8 cellular contexts compared by ENCODE assay signal in genomic region chr15:57537072-57537471, GRCh38. TPM values are rescaled to one million over a fixed set of nuclear protein-coding genes. Genes with fewer than 3 reads are reported as not detected.
DNase-seq lines count a peak whose midpoint lies in the region; ATAC-seq and TF ChIP-seq lines count a peak whose summit lies in the region.

No MANE protein-coding gene starts in this region.

- H3K36me3 ChIP-seq in BLaER1 treated with 17β-estradiol and CSF1 and Interleukin-3, amounts not matched to agents 10 nM and 100 nM = no peaks in the 10 kb centered on the region

- TF ChIP-seq CTCF in astrocyte of the spinal cord (IDR thresholded peaks at IDR 0.05; ENCODE audit: low read depth, low read length) (no peak), glutamatergic neuron (IDR thresholded peaks at IDR 0.05; ENCODE audit: partially characterized antibody, unreplicated experiment) (no peak)

- H3K4me3 Mint-ChIP-seq in glutamatergic neuron (ENCODE audit: unreplicated experiment) = no peak overlapping the region

- no peaks in the 10 kb centered on the region for H3K27me3 ChIP-seq in BLaER1 treated with 17β-estradiol and CSF1 and Interleukin-3, amounts not matched to agents 10 nM and 100 nM

- H3K27me3 Mint-ChIP-seq in glutamatergic neuron (ENCODE audit: unreplicated experiment) = peaks cover 9% of the 10 kb centered on the region

- no peaks in the 10 kb centered on the region for H4K20me1 ChIP-seq in BLaER1 treated with 17β-estradiol and CSF1 and Interleukin-3, amounts not matched to agents 10 nM and 100 nM

- peak overlapping the region; percentile 37 to 79 (median 61) for H3K4me2 ChIP-seq in BLaER1 treated with 17β-estradiol and CSF1 and Interleukin-3, amounts not matched to agents 10 nM and 100 nM

- peaks cover 17% of the 10 kb centered on the region for H3K4me1 Mint-ChIP-seq in glutamatergic neuron (ENCODE audit: low read depth, unreplicated experiment)

- peaks cover 14% of the 10 kb centered on the region for H3K9me3 Mint-ChIP-seq in glutamatergic neuron (ENCODE audit: unreplicated experiment)

- H3K4me1 ChIP-seq in BLaER1 treated with 17β-estradiol and CSF1 and Interleukin-3, amounts not matched to agents 10 nM and 100 nM = peaks cover 42 to 57% (median 49%) of the 10 kb centered on the region in 10 experiments

- H3K27ac Mint-ChIP-seq in glutamatergic neuron (ENCODE audit: unreplicated experiment) = no peak overlapping the region

- ATAC-seq in HG02938 (IDR thresholded peaks at IDR 0.05; ENCODE audit: unreplicated experiment) (no peak), HG03439 (IDR thresholded peaks at IDR 0.05; ENCODE audit: unreplicated experiment) (no peak), GM18517 (IDR thresholded peaks at IDR 0.05; ENCODE audit: unreplicated experiment) (no peak)

- DNase-seq in NCI-H1092 (lab: John Stamatoyannopoulos, UW) = peak; percentile 62
- DNase-seq in astrocyte of the spinal cord (ENCODE audit: low read depth, low spot score) = peak; percentile 81
- peak; percentile 15 for DNase-seq in midbrain (lab: John Stamatoyannopoulos, UW)
- DNase-seq in glutamatergic neuron = no peak

- H3K9me3 ChIP-seq in BLaER1 treated with 17β-estradiol and CSF1 and Interleukin-3, amounts not matched to agents 10 nM and 100 nM (replicated peaks in 1 of 11) = peaks cover 7 to 19% (median 8%) of the 10 kb centered on the region in 11 experiments; a peak in 19 of 22 replicates

- peaks cover 30% of the 10 kb centered on the region for H3K36me3 Mint-ChIP-seq in glutamatergic neuron (ENCODE audit: unreplicated experiment)

- in situ Hi-C loops in astrocyte of the spinal cord (cut with HindIII; ENCODE audit: low sequenced_read_pairs) = no loop called here

- peak overlapping the region in 8 of 11 experiments; percentile 6 to 60 (median 32); a peak in 10 of 22 replicates for H3K27ac ChIP-seq in BLaER1 treated with 17β-estradiol and CSF1 and Interleukin-3, amounts not matched to agents 10 nM and 100 nM

- no peak overlapping the region for H3K4me3 ChIP-seq in BLaER1 treated with 17β-estradiol and CSF1 and Interleukin-3, amounts not matched to agents 10 nM and 100 nM
- no peak overlapping the region for H3K4me3 ChIP-seq in astrocyte of the spinal cord (ENCODE audit: low read depth, low read length)

- no peak overlapping the region for H3K9ac ChIP-seq in BLaER1 treated with 17β-estradiol and CSF1 and Interleukin-3, amounts not matched to agents 10 nM and 100 nM

RNA-seq across cellular contexts. Expression of gene MYZAP, which starts 54.6 kb away (rescaled TPM):
- not detected for total RNA-seq in glutamatergic neuron (ENCODE audit: unreplicated experiment)
